ENCODE assay signal across 1 cellular context in the genomic region with DNA sequence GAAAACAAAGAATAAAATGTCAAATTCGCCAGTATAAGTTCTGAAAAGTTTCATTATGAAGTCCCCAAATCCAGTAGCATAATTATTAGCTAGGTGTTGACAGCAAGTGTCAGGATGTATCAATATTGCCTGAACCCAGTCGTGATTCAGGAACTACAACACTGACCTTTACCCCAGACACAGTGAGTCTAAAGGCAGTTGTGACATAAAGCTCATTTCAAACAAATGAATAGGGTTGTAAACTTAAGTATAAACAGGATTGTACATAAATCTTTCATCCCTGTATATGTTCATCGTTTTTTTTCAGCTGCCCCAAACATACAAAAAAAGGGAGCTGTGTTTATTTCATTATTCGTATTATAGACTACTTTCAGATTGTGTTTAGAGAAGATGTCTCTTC.
TF ChIP-seq lines count a peak whose summit lies in the region.

No MANE protein-coding gene starts in this region.

TF ChIP-seq in HepG2, 621 proteins besides CTCF, POLR2A, EP300 and RAD21 (continued from another document):
- TF ChIP-seq, protein P1, sequence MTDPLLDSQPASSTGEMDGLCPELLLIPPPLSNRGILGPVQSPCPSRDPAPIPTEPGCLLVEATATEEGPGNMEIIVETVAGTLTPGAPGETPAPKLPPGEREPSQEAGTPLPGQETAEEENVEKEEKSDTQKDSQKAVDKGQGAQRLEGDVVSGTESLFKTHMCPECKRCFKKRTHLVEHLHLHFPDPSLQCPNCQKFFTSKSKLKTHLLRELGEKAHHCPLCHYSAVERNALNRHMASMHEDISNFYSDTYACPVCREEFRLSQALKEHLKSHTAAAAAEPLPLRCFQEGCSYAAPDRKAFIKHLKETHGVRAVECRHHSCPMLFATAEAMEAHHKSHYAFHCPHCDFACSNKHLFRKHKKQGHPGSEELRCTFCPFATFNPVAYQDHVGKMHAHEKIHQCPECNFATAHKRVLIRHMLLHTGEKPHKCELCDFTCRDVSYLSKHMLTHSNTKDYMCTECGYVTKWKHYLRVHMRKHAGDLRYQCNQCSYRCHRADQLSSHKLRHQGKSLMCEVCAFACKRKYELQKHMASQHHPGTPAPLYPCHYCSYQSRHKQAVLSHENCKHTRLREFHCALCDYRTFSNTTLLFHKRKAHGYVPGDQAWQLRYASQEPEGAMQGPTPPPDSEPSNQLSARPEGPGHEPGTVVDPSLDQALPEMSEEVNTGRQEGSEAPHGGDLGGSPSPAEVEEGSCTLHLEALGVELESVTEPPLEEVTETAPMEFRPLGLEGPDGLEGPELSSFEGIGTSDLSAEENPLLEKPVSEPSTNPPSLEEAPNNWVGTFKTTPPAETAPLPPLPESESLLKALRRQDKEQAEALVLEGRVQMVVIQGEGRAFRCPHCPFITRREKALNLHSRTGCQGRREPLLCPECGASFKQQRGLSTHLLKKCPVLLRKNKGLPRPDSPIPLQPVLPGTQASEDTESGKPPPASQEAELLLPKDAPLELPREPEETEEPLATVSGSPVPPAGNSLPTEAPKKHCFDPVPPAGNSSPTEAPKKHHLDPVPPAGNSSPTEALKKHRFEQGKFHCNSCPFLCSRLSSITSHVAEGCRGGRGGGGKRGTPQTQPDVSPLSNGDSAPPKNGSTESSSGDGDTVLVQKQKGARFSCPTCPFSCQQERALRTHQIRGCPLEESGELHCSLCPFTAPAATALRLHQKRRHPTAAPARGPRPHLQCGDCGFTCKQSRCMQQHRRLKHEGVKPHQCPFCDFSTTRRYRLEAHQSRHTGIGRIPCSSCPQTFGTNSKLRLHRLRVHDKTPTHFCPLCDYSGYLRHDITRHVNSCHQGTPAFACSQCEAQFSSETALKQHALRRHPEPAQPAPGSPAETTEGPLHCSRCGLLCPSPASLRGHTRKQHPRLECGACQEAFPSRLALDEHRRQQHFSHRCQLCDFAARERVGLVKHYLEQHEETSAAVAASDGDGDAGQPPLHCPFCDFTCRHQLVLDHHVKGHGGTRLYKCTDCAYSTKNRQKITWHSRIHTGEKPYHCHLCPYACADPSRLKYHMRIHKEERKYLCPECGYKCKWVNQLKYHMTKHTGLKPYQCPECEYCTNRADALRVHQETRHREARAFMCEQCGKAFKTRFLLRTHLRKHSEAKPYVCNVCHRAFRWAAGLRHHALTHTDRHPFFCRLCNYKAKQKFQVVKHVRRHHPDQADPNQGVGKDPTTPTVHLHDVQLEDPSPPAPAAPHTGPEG (CRISPR knock-in tag; IDR thresholded peaks at IDR 0.05): no peak
- TF ChIP-seq, protein P2, sequence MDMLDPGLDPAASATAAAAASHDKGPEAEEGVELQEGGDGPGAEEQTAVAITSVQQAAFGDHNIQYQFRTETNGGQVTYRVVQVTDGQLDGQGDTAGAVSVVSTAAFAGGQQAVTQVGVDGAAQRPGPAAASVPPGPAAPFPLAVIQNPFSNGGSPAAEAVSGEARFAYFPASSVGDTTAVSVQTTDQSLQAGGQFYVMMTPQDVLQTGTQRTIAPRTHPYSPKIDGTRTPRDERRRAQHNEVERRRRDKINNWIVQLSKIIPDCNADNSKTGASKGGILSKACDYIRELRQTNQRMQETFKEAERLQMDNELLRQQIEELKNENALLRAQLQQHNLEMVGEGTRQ (IDR thresholded peaks at IDR 0.05; ENCODE audit: low read depth, low read length): no peak
- TF ChIP-seq, protein P2 (CRISPR knock-in tag; IDR thresholded peaks at IDR 0.05; ENCODE audit: borderline replicate concordance): no peak
- TF ChIP-seq ZNF274 (CRISPR knock-in tag; IDR thresholded peaks at IDR 0.05) (no peak), ZFP37 (CRISPR knock-in tag; IDR thresholded peaks at IDR 0.05; ENCODE audit: borderline replicate concordance) (no peak), ZNF737 (CRISPR knock-in tag; IDR thresholded peaks at IDR 0.05; ENCODE audit: borderline replicate concordance) (no peak)
- TF ChIP-seq, protein P3, sequence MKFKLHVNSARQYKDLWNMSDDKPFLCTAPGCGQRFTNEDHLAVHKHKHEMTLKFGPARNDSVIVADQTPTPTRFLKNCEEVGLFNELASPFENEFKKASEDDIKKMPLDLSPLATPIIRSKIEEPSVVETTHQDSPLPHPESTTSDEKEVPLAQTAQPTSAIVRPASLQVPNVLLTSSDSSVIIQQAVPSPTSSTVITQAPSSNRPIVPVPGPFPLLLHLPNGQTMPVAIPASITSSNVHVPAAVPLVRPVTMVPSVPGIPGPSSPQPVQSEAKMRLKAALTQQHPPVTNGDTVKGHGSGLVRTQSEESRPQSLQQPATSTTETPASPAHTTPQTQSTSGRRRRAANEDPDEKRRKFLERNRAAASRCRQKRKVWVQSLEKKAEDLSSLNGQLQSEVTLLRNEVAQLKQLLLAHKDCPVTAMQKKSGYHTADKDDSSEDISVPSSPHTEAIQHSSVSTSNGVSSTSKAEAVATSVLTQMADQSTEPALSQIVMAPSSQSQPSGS (CRISPR knock-in tag; IDR thresholded peaks at IDR 0.05): no peak
- TF ChIP-seq, protein P4, sequence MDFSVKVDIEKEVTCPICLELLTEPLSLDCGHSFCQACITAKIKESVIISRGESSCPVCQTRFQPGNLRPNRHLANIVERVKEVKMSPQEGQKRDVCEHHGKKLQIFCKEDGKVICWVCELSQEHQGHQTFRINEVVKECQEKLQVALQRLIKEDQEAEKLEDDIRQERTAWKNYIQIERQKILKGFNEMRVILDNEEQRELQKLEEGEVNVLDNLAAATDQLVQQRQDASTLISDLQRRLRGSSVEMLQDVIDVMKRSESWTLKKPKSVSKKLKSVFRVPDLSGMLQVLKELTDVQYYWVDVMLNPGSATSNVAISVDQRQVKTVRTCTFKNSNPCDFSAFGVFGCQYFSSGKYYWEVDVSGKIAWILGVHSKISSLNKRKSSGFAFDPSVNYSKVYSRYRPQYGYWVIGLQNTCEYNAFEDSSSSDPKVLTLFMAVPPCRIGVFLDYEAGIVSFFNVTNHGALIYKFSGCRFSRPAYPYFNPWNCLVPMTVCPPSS (IDR thresholded peaks at IDR 0.05): no peak
